8 cellular contexts compared by ENCODE assay signal in the genomic region with DNA sequence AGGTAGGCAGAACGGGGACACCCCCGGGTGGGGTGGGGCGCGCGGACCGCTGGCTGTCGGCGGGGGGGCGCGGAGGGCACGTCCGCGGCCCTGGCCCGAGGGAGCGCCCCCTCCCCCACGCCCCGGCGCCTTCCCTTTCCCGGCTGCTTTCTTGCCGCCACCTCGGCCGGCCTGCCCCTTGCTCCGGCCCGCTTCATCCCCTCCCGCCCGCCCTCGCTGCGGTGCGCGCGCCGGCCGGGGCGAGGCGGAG. TPM values are rescaled to one million over a fixed set of nuclear protein-coding genes. Genes with fewer than 3 reads are reported as not detected.
DNase-seq lines count a peak whose midpoint lies in the region; ATAC-seq and TF ChIP-seq lines count a peak whose summit lies in the region.

No MANE protein-coding gene starts in this region.

- peaks cover 51% of the 10 kb centered on the region for H3K79me2 ChIP-seq in MM.1S (ENCODE audit: low read length)

- H3K27me3 ChIP-seq in heart left ventricle (no peaks in the 10 kb centered on the region), MM.1S (replicated peaks; ENCODE audit: insufficient read depth, low read length) (no peaks in the 10 kb centered on the region), endocrine pancreas (ENCODE audit: control insufficient read depth, insufficient read depth, low read length) (no peaks in the 10 kb centered on the region), neuronal stem cell (ENCODE audit: control insufficient read depth in 3 of 3, insufficient read depth in 3 of 3, low read depth in 1 of 3, low read length in 3 of 3) (no peaks in the 10 kb centered on the region)

- DNase-seq in heart left ventricle (no peak), Right ventricle myocardium superior (no peak), MM.1S (no peak), neuronal stem cell (ENCODE audit: low spot score) (no peak), NCI-H446 treated with DMSO at 0.1 percent for 48 hours (lab: John Stamatoyannopoulos, UW) (no peak), DMS153 treated with DMSO at 0.1 percent for 48 hours (lab: John Stamatoyannopoulos, UW; ENCODE audit: unreplicated experiment) (no peak)

- H4K20me1 ChIP-seq in MM.1S (ENCODE audit: insufficient read depth, low read length) = peaks cover 41% of the 10 kb centered on the region

- peaks cover 9% of the 10 kb centered on the region; the same call in 1 of the 2 replicates for H3F3A ChIP-seq in MM.1S (ENCODE audit: insufficient read depth, low read length)

- peak overlapping the region; percentile 82 for H3K14ac ChIP-seq in neuronal stem cell (ENCODE audit: low read length)

- H4K91ac ChIP-seq in neuronal stem cell (ENCODE audit: low read depth, low read length, poor library complexity) = no peak overlapping the region

- H2AK5ac ChIP-seq in neuronal stem cell (ENCODE audit: low read depth, low read length) = no peak overlapping the region

- H3K27ac ChIP-seq in heart left ventricle = peak overlapping the region; percentile 99 to 100 (median 99)
- peak overlapping the region; percentile 88 for H3K27ac ChIP-seq in MM.1S (ENCODE audit: low read length)
- H3K27ac ChIP-seq in neuronal stem cell (replicated peaks; ENCODE audit: low read length) = peak overlapping the region; percentile 88

- peak overlapping the region; percentile 99 for H3K18ac ChIP-seq in neuronal stem cell (ENCODE audit: low read length)

- H3K4me1 ChIP-seq in heart left ventricle = peaks cover 0 to 47% (median 41%) of the 10 kb centered on the region in 12 donors
- peaks cover 28% of the 10 kb centered on the region for H3K4me1 ChIP-seq in MM.1S (ENCODE audit: low read length)
- H3K4me1 ChIP-seq in endocrine pancreas (ENCODE audit: control insufficient read depth, insufficient read depth, low read length) = peaks cover 22% of the 10 kb centered on the region
- H3K4me1 ChIP-seq in neuronal stem cell (ENCODE audit: control insufficient read depth in 2 of 2, insufficient read depth in 1 of 2, low read depth in 1 of 2, low read length in 2 of 2) = peaks cover 1 to 10% of the 10 kb centered on the region in 2 donors

- peak overlapping the region; percentile 51 for H2BK120ac ChIP-seq in neuronal stem cell (ENCODE audit: low read depth, low read length)

- intact Hi-C loops in heart left ventricle (cut with DNase I) = loop anchor here in 6 of 10 donors (5.0 to 10.0 kb wide), 11 partner anchors 37 to 613 kb away; partner anchors contain the start of genes RAB31 (in 2 of the 6), NAPG (in 1 of the 6) and PPP4R1 (in 1 of the 6)
- intact Hi-C loops in Right ventricle myocardium superior (cut with DNase I) = loop anchor here (10.0 kb wide), 1 partner anchor 89 kb away; no protein-coding TSS in a partner anchor

- 0 to 2% (median 1%) methylated on average over 7 to 35 of the region's 35 CpGs; no CpG with 5 or more reads in 1 of the 4 donors for whole genome bisulfite sequencing in heart left ventricle, 4 donors
- WGBS in neuronal stem cell (ENCODE audit: extremely low coverage in 2 of 2, insufficient read length in 2 of 2, insufficient replicate concordance in 1 of 2), 2 donors = no CpG with 5 or more reads among the region's 35 CpGs

- H3K4me3 ChIP-seq in heart left ventricle = peak overlapping the region; percentile 71 to 98 (median 94)
- H3K4me3 ChIP-seq in MM.1S (ENCODE audit: low read length) = peak overlapping the region; percentile 94
- no peak overlapping the region for H3K4me3 ChIP-seq in endocrine pancreas (ENCODE audit: control insufficient read depth, insufficient read depth, low read length)
- H3K4me3 ChIP-seq in neuronal stem cell (ENCODE audit: low read length in 2 of 2) = peak overlapping the region; percentile 85 to 88

- H3K36me3 ChIP-seq in heart left ventricle = no peaks in the 10 kb centered on the region
- no peaks in the 10 kb centered on the region for H3K36me3 ChIP-seq in MM.1S (replicated peaks; ENCODE audit: insufficient read depth, low read length)
- H3K36me3 ChIP-seq in endocrine pancreas (ENCODE audit: control insufficient read depth, insufficient read depth, low read length) = no peaks in the 10 kb centered on the region
- no peaks in the 10 kb centered on the region for H3K36me3 ChIP-seq in neuronal stem cell (replicated peaks in 1 of 2; ENCODE audit: control insufficient read depth in 2 of 2, insufficient read depth in 2 of 2, low read length in 2 of 2)

- H2AFZ ChIP-seq in MM.1S (ENCODE audit: low read length) (peak overlapping the region; percentile 42; the same call in 1 of the 2 replicates), neuronal stem cell (ENCODE audit: low read length) (peak overlapping the region; percentile 96)

- TF ChIP-seq CTCF in heart left ventricle (IDR thresholded peaks at IDR 0.05) (no peak), MM.1S (IDR thresholded peaks at IDR 0.05; ENCODE audit: low read length) (no peak)

- no peaks in the 10 kb centered on the region for H3K9me2 ChIP-seq in MM.1S (replicated peaks; ENCODE audit: insufficient read depth, low read length)

- H3K9ac ChIP-seq in MM.1S (ENCODE audit: low read length) (peak overlapping the region; percentile 96), endocrine pancreas (ENCODE audit: control insufficient read depth, insufficient read depth, low read length) (peak overlapping the region; percentile 89), neuronal stem cell (ENCODE audit: low read depth, low read length, poor library complexity) (peak overlapping the region; percentile 99)

- H3K4me2 ChIP-seq in MM.1S (ENCODE audit: low read depth, low read length) (no peak overlapping the region), neuronal stem cell (ENCODE audit: insufficient read depth, low read length, poor library complexity, severe bottlenecking) (no peak overlapping the region)

- H4K8ac ChIP-seq in neuronal stem cell (ENCODE audit: low read depth, low read length) = no peak overlapping the region

- ATAC-seq in heart left ventricle (no peak), Right ventricle myocardium superior (ENCODE audit: poor library complexity) (no peak), HG03159 (IDR thresholded peaks at IDR 0.05; ENCODE audit: unreplicated experiment) (no peak)

- H3K79me1 ChIP-seq in neuronal stem cell (ENCODE audit: low read depth, low read length) = peaks cover 5% of the 10 kb centered on the region

- no peak overlapping the region for H3K4ac ChIP-seq in neuronal stem cell (ENCODE audit: low read length)

- peak overlapping the region; percentile 83 for H2BK5ac ChIP-seq in neuronal stem cell (ENCODE audit: low read length)

- no peak overlapping the region for H2BK12ac ChIP-seq in neuronal stem cell (ENCODE audit: low read length)

- H3K9me3 ChIP-seq in heart left ventricle (no peaks in the 10 kb centered on the region), MM.1S (replicated peaks; ENCODE audit: insufficient read depth, low read length) (no peaks in the 10 kb centered on the region), endocrine pancreas (ENCODE audit: control insufficient read depth, low read length) (no peaks in the 10 kb centered on the region), neuronal stem cell (replicated peaks in 1 of 2; ENCODE audit: control insufficient read depth in 2 of 2, insufficient read depth in 1 of 2, low read depth in 1 of 2, low read length in 2 of 2) (no peaks in the 10 kb centered on the region)

- peak overlapping the region; percentile 99 for H3K23ac ChIP-seq in neuronal stem cell (ENCODE audit: low read depth, low read length, poor library complexity)

- H2BK15ac ChIP-seq in neuronal stem cell (ENCODE audit: low read length) = no peak overlapping the region

- no peak for TF ChIP-seq POLR2A in heart left ventricle (IDR thresholded peaks at IDR 0.05)

RNA-seq across cellular contexts. Expression of gene VAPA, which starts 0.4 kb away (rescaled TPM):
- 100 to 1,000 TPM; 186 to 289 (median 219) TPM for total RNA-seq in heart left ventricle
- 100 to 1,000 TPM; 107 to 186 TPM for polyA plus RNA-seq in heart left ventricle
- total RNA-seq in Right ventricle myocardium superior = 189 TPM
- polyA plus RNA-seq in neuronal stem cell (2013, experiment 1 of 2) = 120 TPM
- polyA plus RNA-seq in neuronal stem cell (2013, experiment 2 of 2) = 126 TPM

RNA-seq across cellular contexts. Expression of gene TXNDC2, which starts 28.5 kb away (rescaled TPM):
- not detected for total RNA-seq in heart left ventricle
- under 1 TPM in 1 of 2 donors, not detected in 1; 0.03 TPM for polyA plus RNA-seq in heart left ventricle
- not detected for total RNA-seq in Right ventricle myocardium superior
- polyA plus RNA-seq in neuronal stem cell (2013, experiment 1 of 2) = 0.06 TPM
- polyA plus RNA-seq in neuronal stem cell (2013, experiment 2 of 2) = 0.06 TPM
